In genomic region chr16:89308391-89309333, GRCh38 we compare ENCODE assay signal across 9 cellular contexts.
DNase-seq lines count a peak whose midpoint lies in the region; ATAC-seq and TF ChIP-seq lines count a peak whose summit lies in the region.
"Had no signal": no experiment of that assay in that cellular context is flagged by ENCODE, and none has a peak within 500 bp of the region (broad histone marks: within the 10 kb centered on the region; RNA-seq: fewer than 3 reads in every experiment).

No MANE protein-coding gene starts in this region.

- ATAC-seq in activated CD4-positive, alpha-beta T cell treated with anti-CD3 and anti-CD28 coated beads for 36 hours, result peak; percentile 57
- ATAC-seq in foreskin keratinocyte, result peak; percentile 37
- ATAC-seq in GM18873 (IDR thresholded peaks at IDR 0.05; ENCODE audit: low FRiP score, unreplicated experiment), result no peak

- no peaks in the 10 kb centered on the region for H3K4me1 ChIP-seq in foreskin keratinocyte
- peaks cover 4 to 48% (median 22%) of the 10 kb centered on the region in 4 donors for H3K4me1 ChIP-seq in stomach
- H3K4me1 ChIP-seq in suprapubic skin, result peaks cover 29% of the 10 kb centered on the region

- TF ChIP-seq EP300 in stomach (IDR thresholded peaks at IDR 0.05) (no peak), suprapubic skin (IDR thresholded peaks at IDR 0.05) (no peak)

- H3K4me1 Mint-ChIP-seq in activated CD4-positive, alpha-beta T cell treated with anti-CD3 and anti-CD28 coated beads for 36 hours, result peaks cover 55% of the 10 kb centered on the region
- peaks cover 59% of the 10 kb centered on the region for H3K4me1 Mint-ChIP-seq in activated CD4-positive, alpha-beta memory T cell treated with anti-CD3 and anti-CD28 coated beads, Interleukin-2, amount 10 ng/mL, durations not matched to agents 7 days and 5 days

- no peak for TF ChIP-seq POLR2A in stomach (IDR thresholded peaks at IDR 0.05)
- TF ChIP-seq POLR2A in suprapubic skin (IDR thresholded peaks at IDR 0.05), result no peak

- no peak overlapping the region for H3K4me3 ChIP-seq in stomach
- H3K4me3 ChIP-seq in suprapubic skin, result no peak overlapping the region
- H3K4me3 ChIP-seq: BLaER1 treated with 17β-estradiol and CSF1 and Interleukin-3, amounts not matched to agents 10 nM and 100 nM had no signal

- H3K36me3 ChIP-seq in stomach, result peaks cover 17 to 55% (median 48%) of the 10 kb centered on the region in 4 donors
- peaks cover 35% of the 10 kb centered on the region for H3K36me3 ChIP-seq in suprapubic skin

- whole genome bisulfite sequencing in stomach, 5 donors, result 78 to 80% (median 79%) methylated on average over 28 to 30 of the region's 30 CpGs
- WGBS in suprapubic skin, result 83% methylated on average over 29 of the region's 30 CpGs

- intact Hi-C loops in activated CD4-positive, alpha-beta T cell treated with anti-CD3 and anti-CD28 coated beads for 36 hours (cut with DNase I, micrococcal nuclease), result no loop called here
- intact Hi-C loops in stomach (cut with DNase I; ENCODE audit: low total_unique reads), result no loop called here

- peak overlapping the region; percentile 69 for H3K27ac Mint-ChIP-seq in activated CD4-positive, alpha-beta T cell treated with anti-CD3 and anti-CD28 coated beads for 36 hours
- peak overlapping the region; percentile 44 for H3K27ac Mint-ChIP-seq in activated CD4-positive, alpha-beta memory T cell treated with anti-CD3 and anti-CD28 coated beads, Interleukin-2, amount 10 ng/mL, durations not matched to agents 7 days and 5 days

- H3K27me3 ChIP-seq in foreskin keratinocyte (no peaks in the 10 kb centered on the region), stomach (no peaks in the 10 kb centered on the region), suprapubic skin (no peaks in the 10 kb centered on the region)
- H3K27me3 ChIP-seq: BLaER1 treated with 17β-estradiol and CSF1 and Interleukin-3, amounts not matched to agents 10 nM and 100 nM had no signal

- CTCF ChIA-PET in activated CD4-positive, alpha-beta T cell treated with anti-CD3 and anti-CD28 coated beads for 36 hours (lab: Charles Lee), result interaction anchor here (0.6 to 2.3 kb wide), 6 partner anchors 11 to 118 kb away, joined by 3 to 11 read pairs (median 4); no protein-coding TSS in a partner anchor
- CTCF ChIA-PET in activated CD4-positive, alpha-beta memory T cell treated with anti-CD3 and anti-CD28 coated beads, Interleukin-2, amount 10 ng/mL, durations not matched to agents 7 days and 5 days (lab: Charles Lee), result interaction anchor here (0.7 to 1.9 kb wide), 3 partner anchors 11 to 200 kb away, joined by 3 to 6 read pairs (median 5); partner anchors contain the start of gene SPG7

- H3K27ac ChIP-seq in foreskin keratinocyte, result no peak overlapping the region
- H3K27ac ChIP-seq in stomach, result no peak overlapping the region
- H3K27ac ChIP-seq in suprapubic skin, result no peak overlapping the region
- H3K27ac ChIP-seq: BLaER1 treated with 17β-estradiol and CSF1 and Interleukin-3, amounts not matched to agents 10 nM and 100 nM had no signal

- peaks cover 46% of the 10 kb centered on the region for H3K36me3 Mint-ChIP-seq in activated CD4-positive, alpha-beta T cell treated with anti-CD3 and anti-CD28 coated beads for 36 hours (ENCODE audit: low read depth)
- H3K36me3 Mint-ChIP-seq in activated CD4-positive, alpha-beta memory T cell treated with anti-CD3 and anti-CD28 coated beads, Interleukin-2, amount 10 ng/mL, durations not matched to agents 7 days and 5 days (ENCODE audit: low read depth), result peaks cover 65% of the 10 kb centered on the region

- POLR2A ChIA-PET in activated CD4-positive, alpha-beta T cell treated with anti-CD3 and anti-CD28 coated beads for 36 hours (lab: Charles Lee), result interaction anchor here (0.5 kb wide), 1 partner anchor 220 kb away, joined by 3 read pairs; no protein-coding TSS in a partner anchor
- POLR2A ChIA-PET in activated CD4-positive, alpha-beta memory T cell treated with anti-CD3 and anti-CD28 coated beads, Interleukin-2, amount 10 ng/mL, durations not matched to agents 7 days and 5 days (lab: Charles Lee), result interaction anchor here (1.2 to 1.6 kb wide), 2 partner anchors 181 to 199 kb away, joined by 3 to 4 read pairs; partner anchors contain the start of genes ANKRD11 and SPG7

- H3K4me3 Mint-ChIP-seq in activated CD4-positive, alpha-beta T cell treated with anti-CD3 and anti-CD28 coated beads for 36 hours, result no peak overlapping the region
- H3K4me3 Mint-ChIP-seq in activated CD4-positive, alpha-beta memory T cell treated with anti-CD3 and anti-CD28 coated beads, Interleukin-2, amount 10 ng/mL, durations not matched to agents 7 days and 5 days, result no peak overlapping the region

- H3K27me3 Mint-ChIP-seq in activated CD4-positive, alpha-beta T cell treated with anti-CD3 and anti-CD28 coated beads for 36 hours, result no peaks in the 10 kb centered on the region
- no peaks in the 10 kb centered on the region for H3K27me3 Mint-ChIP-seq in activated CD4-positive, alpha-beta memory T cell treated with anti-CD3 and anti-CD28 coated beads, Interleukin-2, amount 10 ng/mL, durations not matched to agents 7 days and 5 days

- no peaks in the 10 kb centered on the region for H3K9me3 Mint-ChIP-seq in activated CD4-positive, alpha-beta T cell treated with anti-CD3 and anti-CD28 coated beads for 36 hours (ENCODE audit: low read depth)
- H3K9me3 Mint-ChIP-seq in activated CD4-positive, alpha-beta memory T cell treated with anti-CD3 and anti-CD28 coated beads, Interleukin-2, amount 10 ng/mL, durations not matched to agents 7 days and 5 days, result no peaks in the 10 kb centered on the region

- TF ChIP-seq CTCF in foreskin keratinocyte (conservative IDR thresholded peaks at IDR 0.05), result peak; percentile 54
- peak in 5 of 7 experiments; percentile 11 to 46 (median 37) for TF ChIP-seq CTCF in stomach (IDR thresholded peaks at IDR 0.05)
- TF ChIP-seq CTCF in suprapubic skin (IDR thresholded peaks at IDR 0.05), result peak in 1 of 2 donors; percentile 16

- DNase-seq in activated CD4-positive, alpha-beta T cell treated with anti-CD3 and anti-CD28 coated beads for 36 hours, result peak; percentile 62
- no peak for DNase-seq in activated CD4-positive, alpha-beta T cell treated with anti-CD3 and anti-CD28 coated beads for 1 hour
- DNase-seq in activated CD4-positive, alpha-beta memory T cell treated with anti-CD3 and anti-CD28 coated beads, Interleukin-2, amount 10 ng/mL, durations not matched to agents 7 days and 5 days, result peak; percentile 70
- DNase-seq in foreskin keratinocyte (no peak), stomach (no peak), LoVo (ENCODE audit: low spot score) (no peak), suprapubic skin (ENCODE audit: low spot score in 2 of 2) (no peak)

- no peaks in the 10 kb centered on the region for H3K9me3 ChIP-seq in stomach
- no peaks in the 10 kb centered on the region for H3K9me3 ChIP-seq in suprapubic skin
- H3K9me3 ChIP-seq: BLaER1 treated with 17β-estradiol and CSF1 and Interleukin-3, amounts not matched to agents 10 nM and 100 nM had no signal

Comparison
In these comparisons a context has a peak if more than half of its experiments do, and no peak if none do; other contexts are left out.
1. DNase-seq: peak in activated CD4-positive, alpha-beta T cell treated with anti-CD3 and anti-CD28 coated beads for 36 hours (single experiment) and activated CD4-positive, alpha-beta memory T cell treated with anti-CD3 and anti-CD28 coated beads, Interleukin-2, amount 10 ng/mL, durations not matched to agents 7 days and 5 days (single experiment); none in activated CD4-positive, alpha-beta T cell treated with anti-CD3 and anti-CD28 coated beads for 1 hour (single experiment), foreskin keratinocyte (0 of 2), stomach (single experiment), LoVo (single experiment) and suprapubic skin (0 of 2).